In genomic region chr15:93038064-93038705, GRCh38 we compare ENCODE assay signal across 22 cellular contexts. TPM values are rescaled to one million over a fixed set of nuclear protein-coding genes. Genes with fewer than 3 reads are reported as not detected.
DNase-seq lines count a peak whose midpoint lies in the region; ATAC-seq and TF ChIP-seq lines count a peak whose summit lies in the region.
"Had no signal": no experiment of that assay in that cellular context is flagged by ENCODE, and none has a peak within 500 bp of the region (broad histone marks: within the 10 kb centered on the region; RNA-seq: fewer than 3 reads in every experiment).

No MANE protein-coding gene starts in this region.

- H3K27ac ChIP-seq in BLaER1, result peak overlapping the region; percentile 91
- H3K27ac ChIP-seq in SJCRH30, result peak overlapping the region; percentile 79
- H3K27ac ChIP-seq in right cardiac atrium (ENCODE audit: low read length), result no peak overlapping the region
- H3K27ac ChIP-seq in sigmoid colon, result peak overlapping the region; percentile 35 to 75 (median 58)
- no peak overlapping the region for H3K27ac ChIP-seq in caudate nucleus (ENCODE audit: low read depth, low read length)
- H3K27ac ChIP-seq: foreskin keratinocyte, parathyroid adenoma, tibial artery had no signal

- no peak for TF ChIP-seq POLR2A in sigmoid colon (IDR thresholded peaks at IDR 0.05)

- 87% methylated on average over 13 of the region's 13 CpGs for WGBS in right cardiac atrium
- 89 to 91% methylated on average over 13 of the region's 13 CpGs for WGBS in sigmoid colon, 2 donors

- H4K20me1 ChIP-seq in BLaER1, result peaks cover 10% of the 10 kb centered on the region; the same call in 1 of the 2 replicates

- H3K9ac ChIP-seq in BLaER1, result peak overlapping the region; percentile 78
- H3K9ac ChIP-seq: parathyroid adenoma had no signal

- intact Hi-C loops in right cardiac atrium (cut with DNase I) (loop anchor here in 3 of 4 donors (5.0 to 10.0 kb wide), 3 partner anchors 49 to 1087 kb away; partner anchors contain the start of gene RGMA (in 1 of the 3)), sigmoid colon (cut with DNase I) (loop anchor here (10.0 kb wide), 4 partner anchors 107 to 987 kb away; no protein-coding TSS in a partner anchor)

- no peak for TF ChIP-seq EP300 in sigmoid colon (IDR thresholded peaks at IDR 0.05)

- H3K36me3 ChIP-seq in BLaER1 (peaks cover 31% of the 10 kb centered on the region), SJCRH30 (peaks cover 10% of the 10 kb centered on the region; the same call in 1 of the 2 replicates), sigmoid colon (peaks cover 0 to 5% (median 0%) of the 10 kb centered on the region in 4 donors)
- H3K36me3 ChIP-seq: ascending aorta, tibial artery had no signal

- peak overlapping the region; percentile 83 for H3K4me2 ChIP-seq in BLaER1

- TF ChIP-seq CTCF in sigmoid colon (IDR thresholded peaks at IDR 0.05), result no peak

- H3K4me1 ChIP-seq in BLaER1, result peaks cover 96% of the 10 kb centered on the region
- H3K4me1 ChIP-seq in SJCRH30, result peaks cover 15% of the 10 kb centered on the region
- no peaks in the 10 kb centered on the region for H3K4me1 ChIP-seq in right cardiac atrium (ENCODE audit: control insufficient read depth, insufficient read depth, low read length)
- peaks cover 0 to 47% (median 37%) of the 10 kb centered on the region in 4 donors for H3K4me1 ChIP-seq in sigmoid colon
- H3K4me1 ChIP-seq: ascending aorta, foreskin keratinocyte, parathyroid adenoma had no signal

- peak overlapping the region; percentile 52 for H3K4me3 ChIP-seq in BLaER1
- H3K4me3 ChIP-seq in SJCRH30, result peak overlapping the region; percentile 42
- H3K4me3 ChIP-seq in right cardiac atrium (ENCODE audit: low read length), result no peak overlapping the region
- no peak overlapping the region for H3K4me3 ChIP-seq in sigmoid colon
- H3K4me3 ChIP-seq: ascending aorta, tibial artery had no signal

- DNase-seq in SJCRH30 (no peak), right cardiac atrium (peak in 2 of 3 donors; percentile 11 to 22), sigmoid colon (peak; percentile 57), hippocampal formation (lab: John Stamatoyannopoulos, UW) (no peak), GOT3 (lab: John Stamatoyannopoulos, UW) (no peak), NCI-H1436 treated with DMSO at 0.1 percent for 48 hours (lab: John Stamatoyannopoulos, UW) (no peak), caudate nucleus (lab: John Stamatoyannopoulos, UW) (no peak)
- DNase-seq: ACHN; activated CD4-positive, alpha-beta T cell treated with anti-CD3 and anti-CD28 coated beads, Interleukin-2, amount 50 U/mL, for 48 hours; activated naive CD4-positive, alpha-beta T cell treated with Interleukin-2 at 50 U/mL for 16 hours; activated T-cell treated with anti-CD3 and anti-CD28 coated beads for 4 hours; CD8-positive, alpha-beta T cell; DND-41; NCI-H446 treated with DMSO at 0.1 percent for 48 hours; T-cell had no signal

- ATAC-seq in right cardiac atrium, result no peak
- ATAC-seq: CD8-positive, alpha-beta T cell; left lobe of liver; T-cell had no signal

- H3K27me3 ChIP-seq in BLaER1 (no peaks in the 10 kb centered on the region), SJCRH30 (no peaks in the 10 kb centered on the region), right cardiac atrium (ENCODE audit: control insufficient read depth, insufficient read depth) (no peaks in the 10 kb centered on the region), sigmoid colon (no peaks in the 10 kb centered on the region)
- H3K27me3 ChIP-seq: ascending aorta, tibial artery had no signal

- H3K9me3 ChIP-seq in BLaER1 (no peaks in the 10 kb centered on the region), SJCRH30 (replicated peaks) (no peaks in the 10 kb centered on the region), right cardiac atrium (ENCODE audit: control insufficient read depth, low read length) (no peaks in the 10 kb centered on the region), sigmoid colon (no peaks in the 10 kb centered on the region)
- H3K9me3 ChIP-seq: ascending aorta, tibial artery had no signal

RNA-seq across cellular contexts. Expression of gene RGMA, which starts 50.8 kb away (rescaled TPM):
- total RNA-seq in SJCRH30 (2014; rRNA removed; shearing (Covaris generic)), result 52.5 and 52.7 TPM in 2 replicates
- 10 to 100 TPM in 3 of 4 donors, 1 to 10 TPM in 1; 9.2 to 16.4 (median 12.8) TPM for total RNA-seq in right cardiac atrium
- 10.8 TPM for polyA plus RNA-seq in right cardiac atrium
- total RNA-seq in sigmoid colon, result 10 to 100 TPM; 21.8 to 58.6 (median 32.8) TPM
- 10 to 100 TPM in 1 of 3 donors, 1 to 10 TPM in 2; 1.4 to 18.5 (median 6.0) TPM for polyA plus RNA-seq in sigmoid colon
- total RNA-seq: M059J had no signal

Comparison
In these comparisons a context has a peak if more than half of its experiments do, and no peak if none do; other contexts are left out.
1. H3K27ac ChIP-seq: peak in BLaER1 (single experiment), SJCRH30 (single experiment) and sigmoid colon (4 of 4); none in right cardiac atrium (single experiment) and caudate nucleus (single experiment).
2. H3K4me3 ChIP-seq: peak in BLaER1 (single experiment) and SJCRH30 (single experiment); none in right cardiac atrium (single experiment) and sigmoid colon (0 of 4).
3. DNase-seq: peak in right cardiac atrium (2 of 3) and sigmoid colon (single experiment); none in SJCRH30 (0 of 2), hippocampal formation (0 of 2), GOT3 (single experiment), NCI-H1436 treated with DMSO at 0.1 percent for 48 hours (single experiment) and caudate nucleus (0 of 61).